Comparison of ENCODE assay signal across 14 cellular contexts in genomic region chr6:102813489-102814275, GRCh38.
"Had no signal": no experiment of that assay in that cellular context is flagged by ENCODE, and none has a peak within 500 bp of the region (broad histone marks: within the 10 kb centered on the region; RNA-seq: fewer than 3 reads in every experiment).

No MANE protein-coding gene starts in this region.

- H3K27ac Mint-ChIP-seq: activated naive CD4-positive, alpha-beta T cell treated with anti-CD3 and anti-CD28 coated beads, Interleukin-2, amount 10 ng/mL, durations not matched to agents 7 days and 5 days; activated T-helper 2 cell treated with anti-CD3 and anti-CD28 coated beads, Interferon-gamma antibody, Interleukin-2, Interleukin-4, amounts not matched to agents 10 μg/mL and 5 μg/mL and 100 μg/mL, durations not matched to agents 14 hours and 24 hours and 36 hours; mesothelial cell of epicardium; neural progenitor cell; T-helper 17 cell had no signal

- H3K9me3 Mint-ChIP-seq: activated naive CD4-positive, alpha-beta T cell treated with anti-CD3 and anti-CD28 coated beads, Interleukin-2, amount 10 ng/mL, durations not matched to agents 7 days and 5 days; activated T-helper 2 cell treated with anti-CD3 and anti-CD28 coated beads, Interferon-gamma antibody, Interleukin-2, Interleukin-4, amounts not matched to agents 10 μg/mL and 5 μg/mL and 100 μg/mL, durations not matched to agents 14 hours and 24 hours and 36 hours; neural progenitor cell had no signal

- H3K4me1 Mint-ChIP-seq: activated naive CD4-positive, alpha-beta T cell treated with anti-CD3 and anti-CD28 coated beads, Interleukin-2, amount 10 ng/mL, durations not matched to agents 7 days and 5 days; central memory CD8-positive, alpha-beta T cell; neural progenitor cell; T-helper 17 cell had no signal

- H3K4me3 Mint-ChIP-seq: activated naive CD4-positive, alpha-beta T cell treated with anti-CD3 and anti-CD28 coated beads, Interleukin-2, amount 10 ng/mL, durations not matched to agents 7 days and 5 days; central memory CD8-positive, alpha-beta T cell; mesothelial cell of epicardium; neural progenitor cell; T-helper 17 cell had no signal

- H3K27ac ChIP-seq: neural progenitor cell, skin epidermis, thyroid gland, uterus had no signal

- H3K4me2 ChIP-seq: neural progenitor cell had no signal

- H2AFZ ChIP-seq: neural progenitor cell had no signal

- H3K27me3 Mint-ChIP-seq: activated naive CD4-positive, alpha-beta T cell treated with anti-CD3 and anti-CD28 coated beads, Interleukin-2, amount 10 ng/mL, durations not matched to agents 7 days and 5 days; central memory CD8-positive, alpha-beta T cell; T-helper 17 cell had no signal

- H3K36me3 Mint-ChIP-seq: activated naive CD4-positive, alpha-beta T cell treated with anti-CD3 and anti-CD28 coated beads, Interleukin-2, amount 10 ng/mL, durations not matched to agents 7 days and 5 days; mesothelial cell of epicardium; neural progenitor cell had no signal

- H3K9me3 ChIP-seq: thyroid gland, uterus had no signal

- H3K27me3 ChIP-seq: neural progenitor cell, thyroid gland, uterus had no signal

- H3K4me1 ChIP-seq: neural progenitor cell, thyroid gland, uterus had no signal

- ATAC-seq: left ventricle myocardium superior, T-helper 17 cell had no signal

- DNase-seq: activated CD4-positive, alpha-beta T cell treated with anti-CD3 and anti-CD28 coated beads, Interleukin-2, amount 50 U/mL, for 1 hour; activated CD4-positive, CD25-positive, alpha-beta regulatory T cell; activated naive CD4-positive, alpha-beta T cell treated with anti-CD3 and anti-CD28 coated beads, Interleukin-2, amount 10 ng/mL, durations not matched to agents 7 days and 5 days; activated T-cell treated with anti-CD3 and anti-CD28 coated beads for 4 hours; glutamatergic neuron; left ventricle myocardium superior; T-helper 17 cell; thyroid gland; uterus had no signal

- H3K4me3 ChIP-seq: neural progenitor cell, skin epidermis, thyroid gland, uterus had no signal

- H3K36me3 ChIP-seq: neural progenitor cell, thyroid gland, uterus had no signal
